ENCODE assay signal across 9 cellular contexts in genomic region chr11:74749127-74749964, GRCh38. TPM values are rescaled to one million over a fixed set of nuclear protein-coding genes. Genes with fewer than 3 reads are reported as not detected.
DNase-seq lines count a peak whose midpoint lies in the region; ATAC-seq and TF ChIP-seq lines count a peak whose summit lies in the region.
"Had no signal": no experiment of that assay in that cellular context is flagged by ENCODE, and none has a peak within 500 bp of the region (broad histone marks: within the 10 kb centered on the region; RNA-seq: fewer than 3 reads in every experiment).

No MANE protein-coding gene starts in this region.

- H3K4me3 ChIP-seq in AG09309 (ENCODE audit: control insufficient read depth, low read depth, low read length) (peak overlapping the region; percentile 78), esophagus (ENCODE audit: low read depth in 1 of 2, low read length in 2 of 2) (peak overlapping the region; percentile 72 to 87)

- H3K27ac ChIP-seq in esophagus (ENCODE audit: low read depth in 2 of 2, low read length in 1 of 2): peak overlapping the region; percentile 95 to 97
- H3K27ac ChIP-seq in substantia nigra (ENCODE audit: low read depth, low read length, poor library complexity, severe bottlenecking): peak overlapping the region; percentile 85

- no peaks in the 10 kb centered on the region for H3K36me3 ChIP-seq in esophagus (ENCODE audit: control insufficient read depth in 2 of 2, insufficient read depth in 2 of 2, low read length in 1 of 2)

- DNase-seq in AG09309 (ENCODE audit: low read depth): no peak
- DNase-seq in NOMO-1 (lab: John Stamatoyannopoulos, UW; ENCODE audit: unreplicated experiment in 2 of 2): peak; percentile 51 to 65
- peak; percentile 79 for DNase-seq in activated CD8-positive, alpha-beta memory T cell treated with anti-CD3 and anti-CD28 coated beads, Interleukin-2, amount 50 U/mL, for 48 hours
- DNase-seq in myocyte (ENCODE audit: low read depth): peak; percentile 54
- DNase-seq in substantia nigra (lab: John Stamatoyannopoulos, UW): peak in 28 of 49 donors; percentile 14 to 69 (median 43)

- H3K27me3 ChIP-seq in esophagus (ENCODE audit: control insufficient read depth in 1 of 2, insufficient read depth in 2 of 2, low read length in 2 of 2): no peaks in the 10 kb centered on the region

- ATAC-seq in GM18520 (IDR thresholded peaks at IDR 0.05; ENCODE audit: unreplicated experiment) (peak; percentile 35), HG02981 (IDR thresholded peaks at IDR 0.05; ENCODE audit: unreplicated experiment) (peak; percentile 48)

- TF ChIP-seq CTCF in AG09309 (IDR thresholded peaks at IDR 0.05; ENCODE audit: control insufficient read depth, insufficient read depth, low read depth, low read length, missing control alignments): no peak

- H3K4me1 ChIP-seq in esophagus (ENCODE audit: control insufficient read depth in 2 of 2, insufficient read depth in 2 of 2, low read length in 1 of 2): peaks cover 0 to 2% of the 10 kb centered on the region in 2 donors

- 0 to 1% methylated on average over 53 to 63 of the region's 63 CpGs for WGBS in esophagus, 2 donors

- H3K9me3 ChIP-seq in esophagus (ENCODE audit: control insufficient read depth in 2 of 2, insufficient read depth in 1 of 2, low read depth in 1 of 2, low read length in 1 of 2): no peaks in the 10 kb centered on the region

RNA-seq across cellular contexts. Expression of gene RNF169, which starts 0.7 kb away (rescaled TPM):
- polyA plus RNA-seq in esophagus: 1 to 10 TPM; 4.8 to 9.2 TPM
- 12.3 and 14.2 TPM in 2 replicates for total RNA-seq in myocyte
- polyA plus RNA-seq in myocyte (2012): 3.4 TPM

RNA-seq across cellular contexts. Expression of gene CHRDL2, which starts 18.1 kb away (rescaled TPM):
- 1 to 10 TPM; 1.4 to 2.8 TPM for polyA plus RNA-seq in esophagus
- not detected in 2 replicates for total RNA-seq in myocyte
- not detected for polyA plus RNA-seq in myocyte (2012)
- total RNA-seq: T-helper 1 cell treated with Interleukin-12 subunit alpha and Interleukin-12 subunit beta and Interleukin-4 antibody, amounts not matched to agents 30 ng/mL and 1 ng/mL, for 36 hours had no signal
